ENCODE assay signal across 15 cellular contexts in genomic region chr7:117630501-117630900, GRCh38.
DNase-seq lines count a peak whose midpoint lies in the region; ATAC-seq and TF ChIP-seq lines count a peak whose summit lies in the region.
"Had no signal": no experiment of that assay in that cellular context is flagged by ENCODE, and none has a peak within 500 bp of the region (broad histone marks: within the 10 kb centered on the region; RNA-seq: fewer than 3 reads in every experiment).

No MANE protein-coding gene starts in this region.

- H3K4me2 ChIP-seq in SU-DHL-6 (ENCODE audit: low read depth, low read length, poor library complexity, severe bottlenecking) (no peak overlapping the region), mesenchymal stem cell (ENCODE audit: low read length, poor library complexity, severe bottlenecking) (no peak overlapping the region)

- no peaks in the 10 kb centered on the region for H4K20me1 ChIP-seq in SU-DHL-6 (ENCODE audit: low read depth, low read length)

- DNase-seq in DMS53 (lab: John Stamatoyannopoulos, UW) (peak; percentile 15), DMS53 treated with DMSO at 0.1 percent for 48 hours (lab: John Stamatoyannopoulos, UW; ENCODE audit: unreplicated experiment) (no peak), HFF-Myc (ENCODE audit: extremely low read depth, low read depth) (peak; percentile 17), mesenchymal stem cell (no peak)
- DNase-seq: hippocampal formation, left lung, NCI-H2029, RPMI8226, small intestine had no signal

- H3K9ac ChIP-seq in SU-DHL-6 (ENCODE audit: low read length) (no peak overlapping the region), mesenchymal stem cell (ENCODE audit: low read length) (no peak overlapping the region)

- H3K14ac ChIP-seq in mesenchymal stem cell (ENCODE audit: low read length in 2 of 2): no peak overlapping the region

- no peak overlapping the region for H2BK15ac ChIP-seq in mesenchymal stem cell (ENCODE audit: low read depth, poor library complexity, severe bottlenecking)

- no peak overlapping the region for H3K27ac ChIP-seq in SU-DHL-6 (ENCODE audit: low read depth, low read length)
- H3K27ac ChIP-seq in mesenchymal stem cell (ENCODE audit: low read length, poor library complexity, severe bottlenecking): no peak overlapping the region
- H3K27ac ChIP-seq: C4-2B, left lung, tibial nerve had no signal

- H3K9me2 ChIP-seq in SU-DHL-6 (replicated peaks; ENCODE audit: insufficient read depth, low read length): no peaks in the 10 kb centered on the region

- no peaks in the 10 kb centered on the region for H3K4me1 ChIP-seq in mesenchymal stem cell (ENCODE audit: control insufficient read depth, insufficient read depth, low read depth, low read length)
- H3K4me1 ChIP-seq: left lung, tibial nerve had no signal

- H3K18ac ChIP-seq in mesenchymal stem cell (ENCODE audit: low read depth in 1 of 2, low read length in 2 of 2): peak overlapping the region in 1 of 2 experiments; percentile 19

- H3F3A ChIP-seq in SU-DHL-6 (ENCODE audit: insufficient read depth): no peaks in the 10 kb centered on the region

- H3K23ac ChIP-seq in mesenchymal stem cell (ENCODE audit: low read length in 2 of 2): no peak overlapping the region

- H2BK5ac ChIP-seq in mesenchymal stem cell (ENCODE audit: low read depth, low read length, poor library complexity, severe bottlenecking): no peak overlapping the region

- H3K9me3 ChIP-seq in SU-DHL-6 (ENCODE audit: insufficient read depth, low read length) (no peaks in the 10 kb centered on the region), mesenchymal stem cell (ENCODE audit: control insufficient read depth, low read length) (peaks cover 6% of the 10 kb centered on the region)
- H3K9me3 ChIP-seq: left lung, tibial nerve had no signal

- no peaks in the 10 kb centered on the region for H3K79me1 ChIP-seq in mesenchymal stem cell (replicated peaks; ENCODE audit: low read length, poor library complexity, severe bottlenecking)

- ATAC-seq in HG03108 (IDR thresholded peaks at IDR 0.05; ENCODE audit: unreplicated experiment) (no peak), HG02840 (IDR thresholded peaks at IDR 0.05; ENCODE audit: low FRiP score, unreplicated experiment) (no peak), HG02870 (IDR thresholded peaks at IDR 0.05; ENCODE audit: unreplicated experiment) (no peak)
- ATAC-seq: left lung had no signal

- H2BK12ac ChIP-seq in mesenchymal stem cell (ENCODE audit: low read length in 2 of 2): no peak overlapping the region

- no peak overlapping the region for H2BK120ac ChIP-seq in mesenchymal stem cell (ENCODE audit: low read depth, low read length)

- no peaks in the 10 kb centered on the region for H3K79me2 ChIP-seq in SU-DHL-6 (ENCODE audit: insufficient read depth, low read length)

- H3K4me3 ChIP-seq in HFF-Myc (replicated peaks; ENCODE audit: low read depth, low read length): no peak overlapping the region
- H3K4me3 ChIP-seq in SU-DHL-6 (ENCODE audit: insufficient read depth, low read length, poor library complexity, severe bottlenecking): no peak overlapping the region
- no peak overlapping the region for H3K4me3 ChIP-seq in mesenchymal stem cell (ENCODE audit: insufficient read depth in 1 of 2, low read depth in 1 of 2, low read length in 2 of 2)
- H3K4me3 ChIP-seq: left lung, tibial nerve had no signal

- H2AK5ac ChIP-seq in mesenchymal stem cell (ENCODE audit: low read length, severe bottlenecking): no peak overlapping the region

- TF ChIP-seq CTCF in HFF-Myc (IDR thresholded peaks at IDR 0.05; ENCODE audit: low read depth, low read length, missing control alignments): no peak
- no peak for TF ChIP-seq CTCF in SU-DHL-6 (IDR thresholded peaks at IDR 0.05; ENCODE audit: insufficient read depth, low read length, poor library complexity, severe bottlenecking)

- H2AFZ ChIP-seq in SU-DHL-6 (ENCODE audit: low read depth, low read length, severe bottlenecking): peak overlapping the region; percentile 29
- no peak overlapping the region for H2AFZ ChIP-seq in mesenchymal stem cell (ENCODE audit: low read depth, low read length)

- H4K91ac ChIP-seq in mesenchymal stem cell (ENCODE audit: low read length): no peak overlapping the region

- 82% methylated on average over 4 of the region's 4 CpGs for WGBS in mesenchymal stem cell

- H3K36me3 ChIP-seq in SU-DHL-6 (ENCODE audit: low read length) (no peaks in the 10 kb centered on the region; the same call in 1 of the 2 replicates), mesenchymal stem cell (ENCODE audit: control insufficient read depth in 1 of 2, insufficient read depth in 2 of 2, low read depth in 1 of 2, low read length in 2 of 2) (no peaks in the 10 kb centered on the region)
- H3K36me3 ChIP-seq: left lung, tibial nerve had no signal

- H4K8ac ChIP-seq in mesenchymal stem cell (ENCODE audit: low read length): peak overlapping the region; percentile 7

- no peaks in the 10 kb centered on the region for H3K27me3 ChIP-seq in SU-DHL-6 (ENCODE audit: low read length)
- no peaks in the 10 kb centered on the region for H3K27me3 ChIP-seq in mesenchymal stem cell (ENCODE audit: control insufficient read depth in 1 of 2, insufficient read depth in 1 of 2, low read length in 2 of 2)
- H3K27me3 ChIP-seq: left lung, tibial nerve had no signal

- H3K4ac ChIP-seq in mesenchymal stem cell (ENCODE audit: low read depth in 1 of 2, low read length in 2 of 2): no peak overlapping the region

Comparison
In these comparisons a context has a peak if more than half of its experiments do, and no peak if none do; other contexts are left out.
1. DNase-seq: peak in DMS53 (single experiment) and HFF-Myc (single experiment); none in DMS53 treated with DMSO at 0.1 percent for 48 hours (single experiment) and mesenchymal stem cell (single experiment).